Comparison of ENCODE assay signal across 1 cellular context in the genomic region with DNA sequence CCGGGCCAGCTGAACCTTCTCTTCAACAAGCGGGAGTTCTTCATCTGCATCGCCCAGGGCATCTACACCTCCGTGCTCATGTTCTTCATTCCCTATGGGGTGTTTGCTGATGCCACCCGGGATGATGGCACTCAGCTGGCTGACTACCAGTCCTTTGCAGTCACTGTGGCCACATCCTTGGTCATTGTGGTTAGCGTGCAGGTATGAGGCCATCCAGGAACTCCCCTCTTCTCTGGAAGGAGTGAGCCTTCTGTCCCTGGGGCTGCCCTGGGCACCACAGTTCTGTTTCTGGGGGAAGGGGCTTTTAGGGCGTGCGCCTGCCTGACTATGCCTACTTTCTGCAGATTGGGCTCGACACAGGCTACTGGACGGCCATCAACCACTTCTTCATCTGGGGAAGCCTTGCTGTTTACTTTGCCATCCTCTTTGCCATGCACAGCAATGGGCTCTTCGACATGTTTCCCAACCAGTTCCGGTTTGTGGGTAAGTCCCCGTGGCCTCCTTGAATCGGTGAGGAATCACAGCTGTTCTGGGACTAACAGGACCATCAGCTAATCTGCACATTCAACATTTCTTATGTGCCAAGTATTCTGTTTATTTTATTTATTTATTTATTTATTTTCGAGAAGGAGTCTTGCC.
TF ChIP-seq lines count a peak whose summit lies in the region.

No MANE protein-coding gene starts in this region.

TF ChIP-seq in GM12878, 131 proteins besides CTCF, POLR2A, EP300 and RAD21 (continued from another document):
- TF ChIP-seq, protein P1, sequence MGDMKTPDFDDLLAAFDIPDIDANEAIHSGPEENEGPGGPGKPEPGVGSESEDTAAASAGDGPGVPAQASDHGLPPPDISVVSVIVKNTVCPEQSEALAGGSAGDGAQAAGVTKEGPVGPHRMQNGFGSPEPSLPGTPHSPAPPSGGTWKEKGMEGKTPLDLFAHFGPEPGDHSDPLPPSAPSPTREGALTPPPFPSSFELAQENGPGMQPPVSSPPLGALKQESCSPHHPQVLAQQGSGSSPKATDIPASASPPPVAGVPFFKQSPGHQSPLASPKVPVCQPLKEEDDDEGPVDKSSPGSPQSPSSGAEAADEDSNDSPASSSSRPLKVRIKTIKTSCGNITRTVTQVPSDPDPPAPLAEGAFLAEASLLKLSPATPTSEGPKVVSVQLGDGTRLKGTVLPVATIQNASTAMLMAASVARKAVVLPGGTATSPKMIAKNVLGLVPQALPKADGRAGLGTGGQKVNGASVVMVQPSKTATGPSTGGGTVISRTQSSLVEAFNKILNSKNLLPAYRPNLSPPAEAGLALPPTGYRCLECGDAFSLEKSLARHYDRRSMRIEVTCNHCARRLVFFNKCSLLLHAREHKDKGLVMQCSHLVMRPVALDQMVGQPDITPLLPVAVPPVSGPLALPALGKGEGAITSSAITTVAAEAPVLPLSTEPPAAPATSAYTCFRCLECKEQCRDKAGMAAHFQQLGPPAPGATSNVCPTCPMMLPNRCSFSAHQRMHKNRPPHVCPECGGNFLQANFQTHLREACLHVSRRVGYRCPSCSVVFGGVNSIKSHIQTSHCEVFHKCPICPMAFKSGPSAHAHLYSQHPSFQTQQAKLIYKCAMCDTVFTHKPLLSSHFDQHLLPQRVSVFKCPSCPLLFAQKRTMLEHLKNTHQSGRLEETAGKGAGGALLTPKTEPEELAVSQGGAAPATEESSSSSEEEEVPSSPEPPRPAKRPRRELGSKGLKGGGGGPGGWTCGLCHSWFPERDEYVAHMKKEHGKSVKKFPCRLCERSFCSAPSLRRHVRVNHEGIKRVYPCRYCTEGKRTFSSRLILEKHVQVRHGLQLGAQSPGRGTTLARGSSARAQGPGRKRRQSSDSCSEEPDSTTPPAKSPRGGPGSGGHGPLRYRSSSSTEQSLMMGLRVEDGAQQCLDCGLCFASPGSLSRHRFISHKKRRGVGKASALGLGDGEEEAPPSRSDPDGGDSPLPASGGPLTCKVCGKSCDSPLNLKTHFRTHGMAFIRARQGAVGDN (IDR thresholded peaks at IDR 0.05) = no peak
- no peak for TF ChIP-seq SRF (IDR thresholded peaks at IDR 0.05; ENCODE audit: low read depth in 2 of 2, low read length in 2 of 2)
- no peak for TF ChIP-seq CREM (IDR thresholded peaks at IDR 0.05; ENCODE audit: low read depth)
- TF ChIP-seq ZNF384 (IDR thresholded peaks at IDR 0.05; ENCODE audit: borderline replicate concordance, low read depth, low read length) = no peak
